2 cellular contexts compared by ENCODE assay signal in the genomic region with DNA sequence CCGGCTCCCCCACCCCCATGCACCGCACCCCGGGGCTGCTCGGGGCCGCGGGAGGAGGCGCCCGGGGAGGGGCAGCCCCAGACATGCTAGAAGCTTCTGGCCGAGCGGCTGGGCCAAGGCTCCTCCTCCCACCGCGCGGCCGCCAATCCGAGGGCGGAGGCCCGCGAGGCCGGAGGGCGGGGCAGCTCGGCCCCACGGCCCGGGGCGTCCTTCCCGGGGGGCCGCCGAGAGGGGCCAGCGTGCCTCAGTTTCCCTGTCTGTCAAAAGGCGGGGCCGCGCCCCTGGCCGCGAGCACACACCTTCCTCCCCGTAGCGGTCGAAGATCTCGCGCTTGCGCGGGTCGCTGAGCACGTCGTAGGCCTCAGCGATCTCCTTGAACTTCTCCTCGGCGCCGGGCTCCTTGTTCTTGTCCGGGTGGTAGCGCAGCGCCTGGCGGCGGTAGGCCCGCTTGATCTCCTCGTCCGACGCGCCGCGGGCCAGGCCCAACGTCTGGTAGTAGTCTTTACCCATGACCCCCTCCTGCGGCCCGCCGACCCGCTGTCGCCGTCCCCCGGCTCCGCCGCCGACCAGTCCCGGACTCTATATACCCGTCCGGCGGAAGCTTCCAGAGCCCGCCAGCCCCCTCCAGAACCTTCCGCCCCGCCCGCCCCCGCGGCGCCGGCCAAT.
A peak's percentile ranks its signal among the peaks of the same experiment; 100 is the strongest.
TF ChIP-seq lines count a peak whose summit lies in the region.

A gene (minus strand): TSS at position 558 of the 666 bp plus-strand sequence. CDS start 48 bp downstream, at position 510.

TF ChIP-seq in WTC11, 78 proteins besides CTCF, POLR2A, EP300 and RAD21 (continued from another document and continues in another):
- TF ChIP-seq, protein P1, sequence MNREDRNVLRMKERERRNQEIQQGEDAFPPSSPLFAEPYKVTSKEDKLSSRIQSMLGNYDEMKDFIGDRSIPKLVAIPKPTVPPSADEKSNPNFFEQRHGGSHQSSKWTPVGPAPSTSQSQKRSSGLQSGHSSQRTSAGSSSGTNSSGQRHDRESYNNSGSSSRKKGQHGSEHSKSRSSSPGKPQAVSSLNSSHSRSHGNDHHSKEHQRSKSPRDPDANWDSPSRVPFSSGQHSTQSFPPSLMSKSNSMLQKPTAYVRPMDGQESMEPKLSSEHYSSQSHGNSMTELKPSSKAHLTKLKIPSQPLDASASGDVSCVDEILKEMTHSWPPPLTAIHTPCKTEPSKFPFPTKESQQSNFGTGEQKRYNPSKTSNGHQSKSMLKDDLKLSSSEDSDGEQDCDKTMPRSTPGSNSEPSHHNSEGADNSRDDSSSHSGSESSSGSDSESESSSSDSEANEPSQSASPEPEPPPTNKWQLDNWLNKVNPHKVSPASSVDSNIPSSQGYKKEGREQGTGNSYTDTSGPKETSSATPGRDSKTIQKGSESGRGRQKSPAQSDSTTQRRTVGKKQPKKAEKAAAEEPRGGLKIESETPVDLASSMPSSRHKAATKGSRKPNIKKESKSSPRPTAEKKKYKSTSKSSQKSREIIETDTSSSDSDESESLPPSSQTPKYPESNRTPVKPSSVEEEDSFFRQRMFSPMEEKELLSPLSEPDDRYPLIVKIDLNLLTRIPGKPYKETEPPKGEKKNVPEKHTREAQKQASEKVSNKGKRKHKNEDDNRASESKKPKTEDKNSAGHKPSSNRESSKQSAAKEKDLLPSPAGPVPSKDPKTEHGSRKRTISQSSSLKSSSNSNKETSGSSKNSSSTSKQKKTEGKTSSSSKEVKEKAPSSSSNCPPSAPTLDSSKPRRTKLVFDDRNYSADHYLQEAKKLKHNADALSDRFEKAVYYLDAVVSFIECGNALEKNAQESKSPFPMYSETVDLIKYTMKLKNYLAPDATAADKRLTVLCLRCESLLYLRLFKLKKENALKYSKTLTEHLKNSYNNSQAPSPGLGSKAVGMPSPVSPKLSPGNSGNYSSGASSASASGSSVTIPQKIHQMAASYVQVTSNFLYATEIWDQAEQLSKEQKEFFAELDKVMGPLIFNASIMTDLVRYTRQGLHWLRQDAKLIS (CRISPR knock-in tag; IDR thresholded peaks at IDR 0.05; ENCODE audit: borderline replicate concordance) = no peak
- TF ChIP-seq KAT7 (CRISPR knock-in tag; IDR thresholded peaks at IDR 0.05; ENCODE audit: borderline replicate concordance) (no peak), ZNF121 (CRISPR knock-in tag; IDR thresholded peaks at IDR 0.05) (no peak), JUN (CRISPR knock-in tag; IDR thresholded peaks at IDR 0.05) (peak; percentile 76; the same call in 1 of the 2 replicates), FOXK1 (CRISPR knock-in tag; IDR thresholded peaks at IDR 0.05) (peak; percentile 55; the same call in 1 of the 2 replicates), NR2C2 (CRISPR knock-in tag; IDR thresholded peaks at IDR 0.05) (no peak), ZNF416 (CRISPR knock-in tag; IDR thresholded peaks at IDR 0.05) (peak; percentile 90), ZNF138 (CRISPR knock-in tag; conservative IDR thresholded peaks at IDR 0.05) (no peak), RORB (CRISPR knock-in tag; IDR thresholded peaks at IDR 0.05) (no peak), ETV6 (CRISPR knock-in tag; IDR thresholded peaks at IDR 0.05) (peak; percentile 35; the same call in 1 of the 2 replicates), ZNF396 (CRISPR knock-in tag; IDR thresholded peaks at IDR 0.05; ENCODE audit: borderline replicate concordance) (no peak), ATF1 (CRISPR knock-in tag; IDR thresholded peaks at IDR 0.05) (0 out of 2 replicates have a peak, but pooled peaks have one; percentile 43), NFE2L1 (CRISPR knock-in tag; IDR thresholded peaks at IDR 0.05) (no peak; the same call in 1 of the 2 replicates), FOXJ3 (CRISPR knock-in tag; IDR thresholded peaks at IDR 0.05; ENCODE audit: borderline replicate concordance) (no peak)
- TF ChIP-seq, protein P2, sequence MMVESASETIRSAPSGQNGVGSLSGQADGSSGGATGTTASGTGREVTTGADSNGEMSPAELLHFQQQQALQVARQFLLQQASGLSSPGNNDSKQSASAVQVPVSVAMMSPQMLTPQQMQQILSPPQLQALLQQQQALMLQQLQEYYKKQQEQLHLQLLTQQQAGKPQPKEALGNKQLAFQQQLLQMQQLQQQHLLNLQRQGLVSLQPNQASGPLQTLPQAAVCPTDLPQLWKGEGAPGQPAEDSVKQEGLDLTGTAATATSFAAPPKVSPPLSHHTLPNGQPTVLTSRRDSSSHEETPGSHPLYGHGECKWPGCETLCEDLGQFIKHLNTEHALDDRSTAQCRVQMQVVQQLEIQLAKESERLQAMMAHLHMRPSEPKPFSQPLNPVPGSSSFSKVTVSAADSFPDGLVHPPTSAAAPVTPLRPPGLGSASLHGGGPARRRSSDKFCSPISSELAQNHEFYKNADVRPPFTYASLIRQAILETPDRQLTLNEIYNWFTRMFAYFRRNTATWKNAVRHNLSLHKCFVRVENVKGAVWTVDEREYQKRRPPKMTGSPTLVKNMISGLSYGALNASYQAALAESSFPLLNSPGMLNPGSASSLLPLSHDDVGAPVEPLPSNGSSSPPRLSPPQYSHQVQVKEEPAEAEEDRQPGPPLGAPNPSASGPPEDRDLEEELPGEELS (CRISPR knock-in tag; IDR thresholded peaks at IDR 0.05) = peak; percentile 63; the same call in 1 of the 2 replicates
- TF ChIP-seq, protein P3, sequence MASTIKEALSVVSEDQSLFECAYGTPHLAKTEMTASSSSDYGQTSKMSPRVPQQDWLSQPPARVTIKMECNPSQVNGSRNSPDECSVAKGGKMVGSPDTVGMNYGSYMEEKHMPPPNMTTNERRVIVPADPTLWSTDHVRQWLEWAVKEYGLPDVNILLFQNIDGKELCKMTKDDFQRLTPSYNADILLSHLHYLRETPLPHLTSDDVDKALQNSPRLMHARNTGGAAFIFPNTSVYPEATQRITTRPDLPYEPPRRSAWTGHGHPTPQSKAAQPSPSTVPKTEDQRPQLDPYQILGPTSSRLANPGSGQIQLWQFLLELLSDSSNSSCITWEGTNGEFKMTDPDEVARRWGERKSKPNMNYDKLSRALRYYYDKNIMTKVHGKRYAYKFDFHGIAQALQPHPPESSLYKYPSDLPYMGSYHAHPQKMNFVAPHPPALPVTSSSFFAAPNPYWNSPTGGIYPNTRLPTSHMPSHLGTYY (CRISPR knock-in tag; IDR thresholded peaks at IDR 0.05) = no peak
- TF ChIP-seq, protein P4, sequence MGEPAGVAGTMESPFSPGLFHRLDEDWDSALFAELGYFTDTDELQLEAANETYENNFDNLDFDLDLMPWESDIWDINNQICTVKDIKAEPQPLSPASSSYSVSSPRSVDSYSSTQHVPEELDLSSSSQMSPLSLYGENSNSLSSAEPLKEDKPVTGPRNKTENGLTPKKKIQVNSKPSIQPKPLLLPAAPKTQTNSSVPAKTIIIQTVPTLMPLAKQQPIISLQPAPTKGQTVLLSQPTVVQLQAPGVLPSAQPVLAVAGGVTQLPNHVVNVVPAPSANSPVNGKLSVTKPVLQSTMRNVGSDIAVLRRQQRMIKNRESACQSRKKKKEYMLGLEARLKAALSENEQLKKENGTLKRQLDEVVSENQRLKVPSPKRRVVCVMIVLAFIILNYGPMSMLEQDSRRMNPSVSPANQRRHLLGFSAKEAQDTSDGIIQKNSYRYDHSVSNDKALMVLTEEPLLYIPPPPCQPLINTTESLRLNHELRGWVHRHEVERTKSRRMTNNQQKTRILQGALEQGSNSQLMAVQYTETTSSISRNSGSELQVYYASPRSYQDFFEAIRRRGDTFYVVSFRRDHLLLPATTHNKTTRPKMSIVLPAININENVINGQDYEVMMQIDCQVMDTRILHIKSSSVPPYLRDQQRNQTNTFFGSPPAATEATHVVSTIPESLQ (CRISPR knock-in tag; IDR thresholded peaks at IDR 0.05) = no peak

TF ChIP-seq in HepG2, 621 proteins besides CTCF, POLR2A, EP300 and RAD21 (continued from another document and continues in another):
- TF ChIP-seq, protein P5, sequence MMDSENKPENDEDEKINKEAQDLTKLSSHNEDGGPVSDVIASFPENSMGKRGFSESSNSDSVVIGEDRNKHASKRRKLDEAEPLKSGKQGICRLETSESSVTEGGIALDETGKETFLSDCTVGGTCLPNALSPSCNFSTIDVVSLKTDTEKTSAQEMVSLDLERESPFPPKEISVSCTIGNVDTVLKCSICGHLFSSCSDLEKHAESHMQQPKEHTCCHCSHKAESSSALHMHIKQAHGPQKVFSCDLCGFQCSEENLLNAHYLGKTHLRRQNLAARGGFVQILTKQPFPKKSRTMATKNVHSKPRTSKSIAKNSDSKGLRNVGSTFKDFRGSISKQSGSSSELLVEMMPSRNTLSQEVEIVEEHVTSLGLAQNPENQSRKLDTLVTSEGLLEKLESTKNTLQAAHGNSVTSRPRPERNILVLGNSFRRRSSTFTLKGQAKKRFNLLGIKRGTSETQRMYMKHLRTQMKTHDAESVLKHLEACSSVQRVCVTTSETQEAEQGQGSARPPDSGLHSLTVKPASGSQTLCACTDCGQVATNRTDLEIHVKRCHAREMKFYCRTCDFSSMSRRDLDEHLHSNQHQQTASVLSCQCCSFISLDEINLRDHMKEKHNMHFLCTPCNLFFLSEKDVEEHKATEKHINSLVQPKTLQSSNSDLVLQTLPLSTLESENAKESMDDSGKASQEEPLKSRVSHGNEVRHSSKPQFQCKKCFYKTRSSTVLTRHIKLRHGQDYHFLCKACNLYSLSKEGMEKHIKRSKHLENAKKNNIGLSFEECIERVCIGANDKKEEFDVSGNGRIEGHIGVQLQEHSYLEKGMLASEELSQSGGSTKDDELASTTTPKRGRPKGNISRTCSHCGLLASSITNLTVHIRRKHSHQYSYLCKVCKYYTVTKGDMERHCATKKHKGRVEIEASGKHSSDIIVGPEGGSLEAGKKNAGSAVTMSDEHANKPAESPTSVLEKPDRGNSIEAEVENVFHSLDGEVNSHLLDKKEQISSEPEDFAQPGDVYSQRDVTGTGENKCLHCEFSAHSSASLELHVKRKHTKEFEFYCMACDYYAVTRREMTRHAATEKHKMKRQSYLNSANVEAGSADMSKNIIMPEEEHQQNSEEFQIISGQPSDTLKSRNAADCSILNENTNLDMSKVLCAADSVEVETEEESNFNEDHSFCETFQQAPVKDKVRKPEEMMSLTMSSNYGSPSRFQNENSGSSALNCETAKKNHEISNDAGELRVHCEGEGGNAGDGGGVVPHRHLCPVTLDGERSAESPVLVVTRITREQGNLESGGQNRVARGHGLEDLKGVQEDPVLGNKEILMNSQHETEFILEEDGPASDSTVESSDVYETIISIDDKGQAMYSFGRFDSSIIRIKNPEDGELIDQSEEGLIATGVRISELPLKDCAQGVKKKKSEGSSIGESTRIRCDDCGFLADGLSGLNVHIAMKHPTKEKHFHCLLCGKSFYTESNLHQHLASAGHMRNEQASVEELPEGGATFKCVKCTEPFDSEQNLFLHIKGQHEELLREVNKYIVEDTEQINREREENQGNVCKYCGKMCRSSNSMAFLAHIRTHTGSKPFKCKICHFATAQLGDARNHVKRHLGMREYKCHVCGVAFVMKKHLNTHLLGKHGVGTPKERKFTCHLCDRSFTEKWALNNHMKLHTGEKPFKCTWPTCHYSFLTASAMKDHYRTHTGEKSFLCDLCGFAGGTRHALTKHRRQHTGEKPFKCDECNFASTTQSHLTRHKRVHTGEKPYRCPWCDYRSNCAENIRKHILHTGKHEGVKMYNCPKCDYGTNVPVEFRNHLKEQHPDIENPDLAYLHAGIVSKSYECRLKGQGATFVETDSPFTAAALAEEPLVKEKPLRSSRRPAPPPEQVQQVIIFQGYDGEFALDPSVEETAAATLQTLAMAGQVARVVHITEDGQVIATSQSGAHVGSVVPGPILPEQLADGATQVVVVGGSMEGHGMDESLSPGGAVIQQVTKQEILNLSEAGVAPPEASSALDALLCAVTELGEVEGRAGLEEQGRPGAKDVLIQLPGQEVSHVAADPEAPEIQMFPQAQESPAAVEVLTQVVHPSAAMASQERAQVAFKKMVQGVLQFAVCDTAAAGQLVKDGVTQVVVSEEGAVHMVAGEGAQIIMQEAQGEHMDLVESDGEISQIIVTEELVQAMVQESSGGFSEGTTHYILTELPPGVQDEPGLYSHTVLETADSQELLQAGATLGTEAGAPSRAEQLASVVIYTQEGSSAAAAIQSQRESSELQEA (CRISPR knock-in tag; IDR thresholded peaks at IDR 0.05; ENCODE audit: not compliant biosample characterization) = no peak
- no peak for TF ChIP-seq ZNF382 (CRISPR knock-in tag; IDR thresholded peaks at IDR 0.05; ENCODE audit: borderline replicate concordance)
- no peak for TF ChIP-seq ZC3H4 (CRISPR knock-in tag; IDR thresholded peaks at IDR 0.05; ENCODE audit: borderline replicate concordance)
- no peak for TF ChIP-seq ZNF383 (CRISPR knock-in tag; IDR thresholded peaks at IDR 0.05; ENCODE audit: borderline replicate concordance)
- 0 out of 2 replicates have a peak, but pooled peaks have one; percentile 17 for TF ChIP-seq ZNF367 (CRISPR knock-in tag; IDR thresholded peaks at IDR 0.05; ENCODE audit: borderline replicate concordance)
- TF ChIP-seq, protein P6, sequence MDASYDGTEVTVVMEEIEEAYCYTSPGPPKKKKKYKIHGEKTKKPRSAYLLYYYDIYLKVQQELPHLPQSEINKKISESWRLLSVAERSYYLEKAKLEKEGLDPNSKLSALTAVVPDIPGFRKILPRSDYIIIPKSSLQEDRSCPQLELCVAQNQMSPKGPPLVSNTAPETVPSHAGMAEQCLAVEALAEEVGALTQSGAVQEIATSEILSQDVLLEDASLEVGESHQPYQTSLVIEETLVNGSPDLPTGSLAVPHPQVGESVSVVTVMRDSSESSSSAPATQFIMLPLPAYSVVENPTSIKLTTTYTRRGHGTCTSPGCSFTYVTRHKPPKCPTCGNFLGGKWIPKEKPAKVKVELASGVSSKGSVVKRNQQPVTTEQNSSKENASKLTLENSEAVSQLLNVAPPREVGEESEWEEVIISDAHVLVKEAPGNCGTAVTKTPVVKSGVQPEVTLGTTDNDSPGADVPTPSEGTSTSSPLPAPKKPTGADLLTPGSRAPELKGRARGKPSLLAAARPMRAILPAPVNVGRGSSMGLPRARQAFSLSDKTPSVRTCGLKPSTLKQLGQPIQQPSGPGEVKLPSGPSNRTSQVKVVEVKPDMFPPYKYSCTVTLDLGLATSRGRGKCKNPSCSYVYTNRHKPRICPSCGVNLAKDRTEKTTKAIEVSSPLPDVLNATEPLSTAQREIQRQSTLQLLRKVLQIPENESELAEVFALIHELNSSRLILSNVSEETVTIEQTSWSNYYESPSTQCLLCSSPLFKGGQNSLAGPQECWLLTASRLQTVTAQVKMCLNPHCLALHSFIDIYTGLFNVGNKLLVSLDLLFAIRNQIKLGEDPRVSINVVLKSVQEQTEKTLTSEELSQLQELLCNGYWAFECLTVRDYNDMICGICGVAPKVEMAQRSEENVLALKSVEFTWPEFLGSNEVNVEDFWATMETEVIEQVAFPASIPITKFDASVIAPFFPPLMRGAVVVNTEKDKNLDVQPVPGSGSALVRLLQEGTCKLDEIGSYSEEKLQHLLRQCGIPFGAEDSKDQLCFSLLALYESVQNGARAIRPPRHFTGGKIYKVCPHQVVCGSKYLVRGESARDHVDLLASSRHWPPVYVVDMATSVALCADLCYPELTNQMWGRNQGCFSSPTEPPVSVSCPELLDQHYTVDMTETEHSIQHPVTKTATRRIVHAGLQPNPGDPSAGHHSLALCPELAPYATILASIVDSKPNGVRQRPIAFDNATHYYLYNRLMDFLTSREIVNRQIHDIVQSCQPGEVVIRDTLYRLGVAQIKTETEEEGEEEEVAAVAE (CRISPR knock-in tag; IDR thresholded peaks at IDR 0.05; ENCODE audit: borderline replicate concordance) = no peak
- TF ChIP-seq ZNF761 (CRISPR knock-in tag; conservative IDR thresholded peaks at IDR 0.05) = peak; percentile 52; the same call in 1 of the 2 replicates
